18 cellular contexts compared by ENCODE assay signal in the genomic region with DNA sequence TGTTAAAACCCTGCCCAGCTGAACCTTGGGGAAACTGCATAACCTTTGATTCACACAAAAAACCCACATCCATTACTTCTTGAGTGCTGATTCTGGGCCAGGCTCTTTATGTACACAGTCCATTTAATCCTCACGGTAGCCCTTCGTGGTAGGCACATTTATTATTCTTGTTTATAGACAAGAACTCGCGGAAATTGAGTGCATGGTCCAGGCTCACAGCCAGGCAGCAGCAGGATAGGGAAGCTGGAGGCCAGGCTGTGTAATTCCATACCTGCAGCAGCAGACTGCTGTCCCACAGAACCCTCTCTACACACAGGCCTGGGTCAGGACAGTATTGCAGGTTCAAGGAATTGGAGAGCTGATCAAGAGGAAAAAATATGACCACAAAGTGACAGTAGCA.
"Had no signal": no experiment of that assay in that cellular context is flagged by ENCODE, and none has a peak within 500 bp of the region (broad histone marks: within the 10 kb centered on the region; RNA-seq: fewer than 3 reads in every experiment).

No MANE protein-coding gene starts in this region.

- H3K4me3 ChIP-seq: cardiac muscle cell, dorsolateral prefrontal cortex, gastrocnemius medialis, lower lobe of right lung, ovary, stomach, testis, upper lobe of left lung had no signal

- H3K4me1 ChIP-seq: gastrocnemius medialis, lower lobe of right lung, testis, upper lobe of left lung had no signal

- H3K4me3 Mint-ChIP-seq: activated CD8-positive, alpha-beta T cell treated with anti-CD3 and anti-CD28 coated beads for 36 hours; activated T-cell treated with anti-CD3 and anti-CD28 coated beads, Interleukin-2, amount 50 U/mL, for 4 hours; neural crest cell; WTC11 had no signal

- H3K9me3 ChIP-seq: gastrocnemius medialis, testis had no signal

- ATAC-seq: activated CD8-positive, alpha-beta T cell treated with anti-CD3 and anti-CD28 coated beads for 36 hours; activated T-cell treated with anti-CD3 and anti-CD28 coated beads, Interleukin-2, amount 50 U/mL, for 4 hours; gastrocnemius medialis; left cardiac atrium; lower lobe of right lung; WTC11 had no signal

- H3K36me3 ChIP-seq: cardiac muscle cell, gastrocnemius medialis, lower lobe of right lung, ovary, stomach, upper lobe of left lung had no signal

- H3K27me3 ChIP-seq: cardiac muscle cell, dorsolateral prefrontal cortex, gastrocnemius medialis, ovary, stomach, testis, upper lobe of left lung had no signal

- H3K4me1 Mint-ChIP-seq: neural crest cell had no signal

- H3K27ac ChIP-seq: cardiac muscle cell, dorsolateral prefrontal cortex, gastrocnemius medialis, lower lobe of right lung, ovary, stomach, testis, upper lobe of left lung had no signal

- DNase-seq: activated CD4-positive, alpha-beta T cell treated with anti-CD3 and anti-CD28 coated beads for 4 hours; activated CD8-positive, alpha-beta T cell treated with anti-CD3 and anti-CD28 coated beads for 36 hours; activated effector memory CD4-positive, alpha-beta T cell treated with Interleukin-2 at 50 U/mL for 16 hours; activated naive CD4-positive, alpha-beta T cell treated with anti-CD3 and anti-CD28 coated beads, Interleukin-2, amount 50 U/mL, for 16 hours; activated T-cell treated with anti-CD3 and anti-CD28 coated beads, Interleukin-2, amount 50 U/mL, for 4 hours; dorsolateral prefrontal cortex; erythroblast; gastrocnemius medialis; left cardiac atrium; lower lobe of right lung; ovary; stimulated activated CD4-positive, alpha-beta T cell treated with anti-CD3 and anti-CD28 coated beads, Interleukin-1b, Interleukin-23, amount 100 ng/mL, for 48 hours; stomach; testis; upper lobe of left lung had no signal

- H3K27ac Mint-ChIP-seq: activated CD8-positive, alpha-beta T cell treated with anti-CD3 and anti-CD28 coated beads for 36 hours; WTC11 had no signal
